Comparison of ENCODE assay signal across 29 cellular contexts in genomic region chr13:93685900-93686299, GRCh38.
"Had no signal": no experiment of that assay in that cellular context is flagged by ENCODE, and none has a peak within 500 bp of the region (broad histone marks: within the 10 kb centered on the region; RNA-seq: fewer than 3 reads in every experiment).

No MANE protein-coding gene starts in this region.

- H3K27ac ChIP-seq: neutrophil, pancreas, prostate gland, skin epidermis, spleen, suprapubic skin, testis, tibial artery, transverse colon, upper lobe of right lung, uterus had no signal

- H3K4me3 ChIP-seq: pancreas, prostate gland, skin epidermis, smooth muscle cell, spleen, suprapubic skin, testis, tibial artery, transverse colon, upper lobe of right lung, uterus had no signal

- DNase-seq: naive thymus-derived CD8-positive, alpha-beta T cell; nephron progenitor cell; nucleus accumbens; pancreas; retina; right cardiac atrium; spleen; stimulated activated CD4-positive, alpha-beta T cell treated with anti-CD3 and anti-CD28 coated beads, Interleukin-12 subunit alpha, Interleukin-12 subunit beta, amount 100 ng/mL, for 4 hours; stimulated activated CD4-positive, alpha-beta T cell treated with anti-CD3 and anti-CD28 coated beads, Interleukin-1b, Interleukin-23, amount 100 ng/mL, for 48 hours; stimulated activated CD4-positive, alpha-beta T cell treated with anti-CD3 and anti-CD28 coated beads, Interleukin-4, amount 100 ng/mL, for 1 hour; stimulated activated CD4-positive, alpha-beta T cell treated with anti-CD3 and anti-CD28 coated beads, Interleukin-4, amount 100 ng/mL, for 4 hours; stimulated activated CD8-positive, alpha-beta memory T cell treated with anti-CD3 and anti-CD28 coated beads, Interleukin-4, amount 100 ng/mL, for 48 hours; stimulated activated naive CD4-positive, alpha-beta T cell; stimulated activated naive CD8-positive, alpha-beta T cell treated with anti-CD3 and anti-CD28 coated beads, Interleukin-15, amount 100 ng/mL, for 72 hours; stimulated activated naive CD8-positive, alpha-beta T cell treated with anti-CD3 and anti-CD28 coated beads, Interleukin-15, Interleukin-2, amounts not matched to agents 100 U/mL and 50 U/mL, for 24 hours; substantia nigra; testis; tibial artery; transverse colon; upper lobe of right lung; uterus had no signal

- FAIRE-seq: pancreas had no signal

- H3K9me3 ChIP-seq: neutrophil, pancreas, prostate gland, spleen, suprapubic skin, testis, tibial artery, transverse colon, upper lobe of right lung, uterus had no signal

- H3K27me3 ChIP-seq: neutrophil, pancreas, spleen, suprapubic skin, testis, tibial artery, transverse colon, upper lobe of right lung, uterus had no signal

- H3K36me3 ChIP-seq: neutrophil, pancreas, prostate gland, spleen, suprapubic skin, tibial artery, transverse colon, upper lobe of right lung, uterus had no signal

- H3K4me1 ChIP-seq: prostate gland, spleen, suprapubic skin, testis, tibial artery, transverse colon, upper lobe of right lung, uterus had no signal

- ATAC-seq: naive thymus-derived CD8-positive, alpha-beta T cell; natural killer cell treated with Interleukin-12 subunit alpha and Interleukin-12 subunit beta and Interleukin-15 and Interleukin-18, amount 100 ng/mL, for 72 hours; pancreas; right cardiac atrium; sciatic nerve; stimulated activated memory B cell treated with anti-CD40 and anti-IgM and Interleukin-4, amounts not matched to agents 10 μg/mL and 1 μg/mL and 100 μg/mL, for 72 hours; stimulated activated naive CD8-positive, alpha-beta T cell treated with anti-CD3 and anti-CD28 coated beads, Interleukin-15, amount 100 ng/mL, for 72 hours; stimulated activated naive CD8-positive, alpha-beta T cell treated with anti-CD3 and anti-CD28 coated beads, Interleukin-15, Interleukin-2, amounts not matched to agents 100 U/mL and 50 U/mL, for 24 hours; upper lobe of right lung had no signal

- H3K4me2 ChIP-seq: smooth muscle cell had no signal
